Comparison of ENCODE assay signal across 8 cellular contexts in genomic region chr1:179080866-179081695, GRCh38. TPM values are rescaled to one million over a fixed set of nuclear protein-coding genes. Genes with fewer than 3 reads are reported as not detected.
DNase-seq lines count a peak whose midpoint lies in the region; ATAC-seq and TF ChIP-seq lines count a peak whose summit lies in the region.

No MANE protein-coding gene starts in this region.

- H3K27me3 ChIP-seq in foreskin keratinocyte, result no peaks in the 10 kb centered on the region
- no peaks in the 10 kb centered on the region for H3K27me3 ChIP-seq in gastrocnemius medialis

- in situ Hi-C loops in gastrocnemius medialis (cut with MboI; ENCODE audit: low sequenced_read_pairs in 4 of 4), result loop anchor here in 1 of 4 donors (5.0 to 25.0 kb wide), 2 partner anchors 286 to 731 kb away; partner anchors contain the start of gene AXDND1

- TF ChIP-seq CTCF in foreskin keratinocyte (conservative IDR thresholded peaks at IDR 0.05) (no peak), gastrocnemius medialis (IDR thresholded peaks at IDR 0.05 in 4 of 5, conservative IDR thresholded peaks at IDR 0.05 in 1 of 5) (no peak)

- no peaks in the 10 kb centered on the region for H3K9me3 ChIP-seq in gastrocnemius medialis

- intact Hi-C loops in gastrocnemius medialis (cut with DNase I; ENCODE audit: low total_unique reads), result loop anchor here (1.0 to 10.0 kb wide), 3 partner anchors 10 to 546 kb away; partner anchors contain the start of gene SOAT1

- no peak for TF ChIP-seq POLR2A in gastrocnemius medialis (IDR thresholded peaks at IDR 0.05)

- peak overlapping the region; percentile 6 for H3K27ac ChIP-seq in foreskin keratinocyte
- H3K27ac ChIP-seq in gastrocnemius medialis, result peak overlapping the region; percentile 93 to 97 (median 96)

- H3K36me3 ChIP-seq in gastrocnemius medialis, result peaks cover 0 to 13% of the 10 kb centered on the region in 2 donors

- peak; percentile 25 for DNase-seq in activated CD4-positive, alpha-beta T cell treated with anti-CD3 and anti-CD28 coated beads, Interleukin-2, amount 50 U/mL, for 1 hour
- DNase-seq in foreskin keratinocyte (no peak), gastrocnemius medialis (no peak), Ammon's horn (ENCODE audit: low spot score) (no peak), dedifferentiated amniotic fluid mesenchymal stem cell (ENCODE audit: extremely low spot score) (no peak)

- H3K4me1 ChIP-seq in foreskin keratinocyte (no peaks in the 10 kb centered on the region), gastrocnemius medialis (peaks cover 17 to 18% of the 10 kb centered on the region in 2 donors)

- H3K4me3 ChIP-seq in gastrocnemius medialis, result peak overlapping the region; percentile 81 to 98 (median 87)

- peak; percentile 7 for ATAC-seq in GM18861 (IDR thresholded peaks at IDR 0.05; ENCODE audit: unreplicated experiment)
- ATAC-seq in HG03378 (IDR thresholded peaks at IDR 0.05; ENCODE audit: unreplicated experiment), result peak; percentile 15
- peak; percentile 38 for ATAC-seq in foreskin keratinocyte
- ATAC-seq in gastrocnemius medialis, result peak in 1 of 2 donors; percentile 12
- no peak for ATAC-seq in HG02759 (IDR thresholded peaks at IDR 0.05; ENCODE audit: unreplicated experiment)

RNA-seq across cellular contexts. Expression of gene TOR3A, which starts 0.8 kb away (rescaled TPM):
- total RNA-seq in foreskin keratinocyte (31.2 and 32.1 TPM in 2 replicates), gastrocnemius medialis (10 to 100 TPM; 19.2 to 78.6 (median 29.0) TPM)
- polyA plus RNA-seq in foreskin keratinocyte, result 31.1 and 35.8 TPM in 2 replicates

RNA-seq across cellular contexts. Expression of gene FAM20B, which starts 55.4 kb away (rescaled TPM):
- 28.9 and 29.1 TPM in 2 replicates for total RNA-seq in foreskin keratinocyte
- polyA plus RNA-seq in foreskin keratinocyte, result 7.7 and 9.1 TPM in 2 replicates
- 10 to 100 TPM; 19.7 to 43.7 (median 32.6) TPM for total RNA-seq in gastrocnemius medialis
